ENCODE assay signal across 11 cellular contexts in genomic region chr19:41868120-41868988, GRCh38. TPM values are rescaled to one million over a fixed set of nuclear protein-coding genes. Genes with fewer than 3 reads are reported as not detected.
A peak's percentile ranks its signal among the peaks of the same experiment; 100 is the strongest.
DNase-seq lines count a peak whose midpoint lies in the region; ATAC-seq and TF ChIP-seq lines count a peak whose summit lies in the region.
"Had no signal": no experiment of that assay in that cellular context is flagged by ENCODE, and none has a peak within 500 bp of the region (broad histone marks: within the 10 kb centered on the region; RNA-seq: fewer than 3 reads in every experiment).

No MANE protein-coding gene starts in this region.

- intact Hi-C loops in CD4-positive, alpha-beta T cell (cut with DNase I, micrococcal nuclease), result no loop called here
- intact Hi-C loops in activated CD4-positive, alpha-beta memory T cell treated with anti-CD3 and anti-CD28 coated beads for 36 hours (cut with micrococcal nuclease), result no loop called here
- intact Hi-C loops in lower lobe of right lung (cut with DNase I), result no loop called here

- H3K36me3 Mint-ChIP-seq in CD4-positive, alpha-beta T cell (ENCODE audit: low read depth), result peaks cover 68% of the 10 kb centered on the region
- peaks cover 48% of the 10 kb centered on the region for H3K36me3 Mint-ChIP-seq in HFFc6 (ENCODE audit: low read depth)
- H3K36me3 Mint-ChIP-seq in activated CD4-positive, alpha-beta memory T cell treated with anti-CD3 and anti-CD28 coated beads for 36 hours, result peaks cover 70% of the 10 kb centered on the region

- CTCF ChIA-PET in CD4-positive, alpha-beta T cell (lab: Charles Lee), result interaction anchor here (0.7 to 1.6 kb wide), 3 partner anchors 9 to 19 kb away, joined by 3 to 5 read pairs (median 4); partner anchors contain the start of gene RPS19
- CTCF ChIA-PET in activated CD4-positive, alpha-beta memory T cell treated with anti-CD3 and anti-CD28 coated beads for 36 hours (lab: Charles Lee), result interaction anchor here (1.4 to 1.9 kb wide), 2 partner anchors 18 to 84 kb away, joined by 4 to 7 read pairs; no protein-coding TSS in a partner anchor

- peaks cover 93% of the 10 kb centered on the region for H3K4me1 ChIP-seq in lower lobe of right lung

- H3K4me3 ChIP-seq in lower lobe of right lung, result no peak overlapping the region

- H3K9me3 Mint-ChIP-seq in CD4-positive, alpha-beta T cell, result no peaks in the 10 kb centered on the region
- H3K9me3 Mint-ChIP-seq in HFFc6, result no peaks in the 10 kb centered on the region
- H3K9me3 Mint-ChIP-seq in activated CD4-positive, alpha-beta memory T cell treated with anti-CD3 and anti-CD28 coated beads for 36 hours, result no peaks in the 10 kb centered on the region

- no peak for TF ChIP-seq CTCF in CD4-positive, alpha-beta T cell (IDR thresholded peaks at IDR 0.05)
- TF ChIP-seq CTCF in HFFc6 (IDR thresholded peaks at IDR 0.05), result no peak
- TF ChIP-seq CTCF in lower lobe of right lung (IDR thresholded peaks at IDR 0.05), result no peak

- H3K36me3 ChIP-seq in lower lobe of right lung, result peaks cover 92% of the 10 kb centered on the region

- H3K27me3 Mint-ChIP-seq in CD4-positive, alpha-beta T cell, result no peaks in the 10 kb centered on the region
- peaks cover 31% of the 10 kb centered on the region for H3K27me3 Mint-ChIP-seq in HFFc6 (ENCODE audit: insufficient read depth)
- no peaks in the 10 kb centered on the region for H3K27me3 Mint-ChIP-seq in activated CD4-positive, alpha-beta memory T cell treated with anti-CD3 and anti-CD28 coated beads for 36 hours

- no peaks in the 10 kb centered on the region for H3K9me3 ChIP-seq in CD4-positive, alpha-beta T cell (ENCODE audit: control insufficient read depth, low read length)
- H3K9me3 ChIP-seq in lower lobe of right lung, result no peaks in the 10 kb centered on the region

- H3K27me3 ChIP-seq in CD4-positive, alpha-beta T cell (ENCODE audit: control insufficient read depth, insufficient read depth, low read length), result no peaks in the 10 kb centered on the region
- no peaks in the 10 kb centered on the region for H3K27me3 ChIP-seq in lower lobe of right lung (ENCODE audit: low read depth)

- H3K4me3 Mint-ChIP-seq in CD4-positive, alpha-beta T cell, result no peak overlapping the region
- H3K4me3 Mint-ChIP-seq in HFFc6, result no peak overlapping the region; the same call in 1 of the 2 replicates
- no peak overlapping the region for H3K4me3 Mint-ChIP-seq in activated CD4-positive, alpha-beta memory T cell treated with anti-CD3 and anti-CD28 coated beads for 36 hours

- H3K27ac ChIP-seq in CD4-positive, alpha-beta T cell (ENCODE audit: low read depth, low read length), result peak overlapping the region; percentile 66
- H3K27ac ChIP-seq in lower lobe of right lung, result peak overlapping the region; percentile 39

- ATAC-seq in CD4-positive, alpha-beta T cell (ENCODE audit: poor library complexity), result no peak
- ATAC-seq in lower lobe of right lung, result peak; percentile 78 to 88
- no peak for ATAC-seq in GM18520 (IDR thresholded peaks at IDR 0.05; ENCODE audit: unreplicated experiment)

- H3K4me1 Mint-ChIP-seq in CD4-positive, alpha-beta T cell (ENCODE audit: low read depth), result peaks cover 67% of the 10 kb centered on the region
- peaks cover 22% of the 10 kb centered on the region for H3K4me1 Mint-ChIP-seq in HFFc6 (ENCODE audit: low read depth)
- peaks cover 85% of the 10 kb centered on the region for H3K4me1 Mint-ChIP-seq in activated CD4-positive, alpha-beta memory T cell treated with anti-CD3 and anti-CD28 coated beads for 36 hours (ENCODE audit: low read depth)

- DNase-seq in CD4-positive, alpha-beta T cell, result no peak
- DNase-seq in HFFc6 (no peak), lower lobe of right lung (peak; percentile 75), NCI-H446 (lab: John Stamatoyannopoulos, UW) (no peak), germinal center (ENCODE audit: low spot score) (no peak), GM19240 (ENCODE audit: insufficient read length, low spot score) (no peak)
- no peak for DNase-seq in activated CD4-positive, alpha-beta memory T cell treated with anti-CD3 and anti-CD28 coated beads for 36 hours
- DNase-seq: activated effector memory CD4-positive, alpha-beta T cell treated with anti-CD3 and anti-CD28 coated beads, Interleukin-2, amount 50 U/mL, for 16 hours had no signal

- H3K27ac Mint-ChIP-seq in CD4-positive, alpha-beta T cell, result peak overlapping the region; percentile 87
- peak overlapping the region; percentile 74 for H3K27ac Mint-ChIP-seq in HFFc6
- peak overlapping the region; percentile 96 for H3K27ac Mint-ChIP-seq in activated CD4-positive, alpha-beta memory T cell treated with anti-CD3 and anti-CD28 coated beads for 36 hours

- POLR2A ChIA-PET in CD4-positive, alpha-beta T cell (lab: Charles Lee), result interaction anchor here (9.0 to 11.4 kb wide), 2 partner anchors 8 to 19 kb away, joined by 125 to 465 read pairs; partner anchors contain the start of genes ARHGEF1 and RPS19
- POLR2A ChIA-PET in activated CD4-positive, alpha-beta memory T cell treated with anti-CD3 and anti-CD28 coated beads for 36 hours (lab: Charles Lee), result interaction anchor here (0.9 to 2.4 kb wide), 6 partner anchors 8 to 89 kb away, joined by 3 to 22 read pairs (median 5); partner anchors contain the start of gene RPS19

RNA-seq across cellular contexts. Expression of gene RPS19, which starts 8.3 kb away (rescaled TPM):
- 1,000 to 10,000 TPM; 3,668 to 3,697 TPM for total RNA-seq in CD4-positive, alpha-beta T cell
- 1,000 to 10,000 TPM; 2,312 to 2,495 (median 2,438) TPM for total RNA-seq in HFFc6 (2021; fragmentation: NEBNext Ultra II Directional; extraction: Animal tissue kit (Norgen Biotek cat#: 25700))
- total RNA-seq in activated CD4-positive, alpha-beta memory T cell treated with anti-CD3 and anti-CD28 coated beads for 36 hours, result 1,000 to 10,000 TPM; 3,181 to 3,314 TPM
- total RNA-seq in lower lobe of right lung, result 1,736 TPM

RNA-seq across cellular contexts. Expression of gene CD79A, which starts 8.7 kb away (rescaled TPM):
- total RNA-seq in CD4-positive, alpha-beta T cell, result 1 to 10 TPM; 3.7 to 3.8 TPM
- total RNA-seq in HFFc6 (2021; fragmentation: NEBNext Ultra II Directional; extraction: Animal tissue kit (Norgen Biotek cat#: 25700)), result under 1 TPM in 4 of 6 experiments, not detected in 2; 0.23 to 0.62 (median 0.35) TPM
- total RNA-seq in activated CD4-positive, alpha-beta memory T cell treated with anti-CD3 and anti-CD28 coated beads for 36 hours, result 1 to 10 TPM; 1.5 to 1.6 TPM
- total RNA-seq in lower lobe of right lung, result 1.2 TPM
- total RNA-seq: RPMI7951 had no signal

RNA-seq across cellular contexts. Expression of gene ARHGEF1, which starts 14.6 kb away (rescaled TPM):
- 1,000 to 10,000 TPM; 1,019 to 1,047 TPM for total RNA-seq in CD4-positive, alpha-beta T cell
- total RNA-seq in HFFc6 (2021; fragmentation: NEBNext Ultra II Directional; extraction: Animal tissue kit (Norgen Biotek cat#: 25700)), result 10 to 100 TPM; 63.8 to 73.3 (median 68.2) TPM
- total RNA-seq in activated CD4-positive, alpha-beta memory T cell treated with anti-CD3 and anti-CD28 coated beads for 36 hours, result 100 to 1,000 TPM; 298 to 327 TPM
- 206 TPM for total RNA-seq in lower lobe of right lung

RNA-seq across cellular contexts. Expression of gene DMRTC2, which starts 23.5 kb away (rescaled TPM):
- not detected for total RNA-seq in CD4-positive, alpha-beta T cell
- total RNA-seq in HFFc6 (2021; fragmentation: NEBNext Ultra II Directional; extraction: Animal tissue kit (Norgen Biotek cat#: 25700)), result not detected
- total RNA-seq in activated CD4-positive, alpha-beta memory T cell treated with anti-CD3 and anti-CD28 coated beads for 36 hours, result not detected
- not detected for total RNA-seq in lower lobe of right lung
- total RNA-seq: glomerular endothelial cell, RPMI7951 had no signal

RNA-seq across cellular contexts. Expression of gene LYPD4, which starts 23.9 kb away (rescaled TPM):
- not detected for total RNA-seq in CD4-positive, alpha-beta T cell
- total RNA-seq in HFFc6 (2021; fragmentation: NEBNext Ultra II Directional; extraction: Animal tissue kit (Norgen Biotek cat#: 25700)), result not detected
- not detected for total RNA-seq in activated CD4-positive, alpha-beta memory T cell treated with anti-CD3 and anti-CD28 coated beads for 36 hours
- not detected for total RNA-seq in lower lobe of right lung
- total RNA-seq: glomerular endothelial cell, RPMI7951 had no signal

Comparison
In these comparisons a context has a peak if more than half of its experiments do, and no peak if none do; other contexts are left out.
1. ATAC-seq: peak in lower lobe of right lung (2 of 2); none in CD4-positive, alpha-beta T cell (single experiment) and GM18520 (single experiment).
2. Peak in every context shown above with its lines, with median percentiles within 50 percentile points of each other: H3K27ac Mint-ChIP-seq.